8 cellular contexts compared by ENCODE assay signal in the genomic region with DNA sequence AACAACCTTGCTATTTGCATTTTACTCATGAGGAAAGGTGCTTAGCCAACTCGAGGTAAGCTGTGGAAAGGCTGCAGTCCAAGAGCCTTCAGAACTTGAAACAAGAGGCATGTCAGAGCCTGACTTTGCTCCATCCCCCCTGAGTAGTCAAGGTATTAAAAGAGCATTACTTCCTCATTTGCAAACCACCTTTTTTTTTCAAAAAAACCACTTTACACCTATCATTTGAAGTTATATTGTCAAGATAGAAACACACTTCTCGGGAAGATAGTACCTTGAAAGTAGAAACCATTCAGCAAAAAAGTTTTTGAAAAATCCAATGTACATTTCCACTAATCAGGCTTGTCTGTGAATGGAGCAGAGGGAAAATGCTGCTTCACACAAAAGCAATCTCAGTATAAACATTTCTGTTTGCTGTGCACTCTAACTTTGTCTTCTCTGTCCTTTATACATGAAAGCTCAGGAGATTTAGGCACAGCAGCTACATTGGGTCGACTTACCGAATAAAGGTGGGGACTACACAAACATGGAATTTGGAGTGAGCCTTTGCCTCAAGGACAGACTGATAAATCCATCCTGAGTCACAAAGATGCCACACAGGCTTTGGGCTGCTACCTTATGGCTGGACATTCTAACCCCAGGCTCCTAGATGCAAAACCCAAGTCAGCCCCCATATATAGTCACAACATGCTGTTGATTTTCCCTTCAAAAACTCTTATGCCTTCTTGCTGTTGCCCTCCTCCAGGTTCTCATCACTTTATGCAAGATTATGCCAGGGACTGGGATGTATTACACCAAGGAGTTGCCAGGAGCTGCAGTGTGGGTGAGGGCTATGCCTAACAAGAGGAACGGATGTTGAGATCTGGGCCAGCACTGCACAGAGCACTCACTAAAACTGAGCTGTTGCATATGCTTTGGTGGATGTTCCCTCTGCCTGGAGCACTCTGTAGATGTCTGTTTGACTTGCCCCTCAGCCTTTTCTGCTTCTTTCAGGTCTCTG. TPM values are rescaled to one million over a fixed set of nuclear protein-coding genes. Genes with fewer than 3 reads are reported as not detected.
DNase-seq lines count a peak whose midpoint lies in the region; ATAC-seq and TF ChIP-seq lines count a peak whose summit lies in the region.

No MANE protein-coding gene starts in this region.

- TF ChIP-seq CTCF in GM20000 (IDR thresholded peaks at IDR 0.05; ENCODE audit: extremely low read depth, missing control alignments): no peak
- TF ChIP-seq CTCF in body of pancreas (IDR thresholded peaks at IDR 0.05): no peak
- TF ChIP-seq CTCF in uterus (IDR thresholded peaks at IDR 0.05): no peak
- no peak for TF ChIP-seq CTCF in nephron progenitor cell (IDR thresholded peaks at IDR 0.05)

- H3K27me3 Mint-ChIP-seq in CD8-positive, alpha-beta memory T cell: no peaks in the 10 kb centered on the region
- H3K27me3 Mint-ChIP-seq in nephron progenitor cell (ENCODE audit: low read depth, poor library complexity): no peaks in the 10 kb centered on the region

- H3K4me1 Mint-ChIP-seq in CD8-positive, alpha-beta memory T cell: peaks cover 87 to 97% (median 96%) of the 10 kb centered on the region in 3 donors
- peaks cover 77% of the 10 kb centered on the region for H3K4me1 Mint-ChIP-seq in nephron progenitor cell

- H3K9me3 Mint-ChIP-seq in CD8-positive, alpha-beta memory T cell: peaks cover 0 to 4% (median 0%) of the 10 kb centered on the region in 5 donors
- H3K9me3 Mint-ChIP-seq in nephron progenitor cell: peaks cover 5% of the 10 kb centered on the region

- POLR2A ChIA-PET in CD8-positive, alpha-beta memory T cell (lab: Charles Lee): interaction anchor here (0.6 to 3.8 kb wide), 9 partner anchors 9 to 45 kb away, joined by 3 to 30 read pairs (median 4); no protein-coding TSS in a partner anchor

- 66 to 72% methylated on average over 5 of the region's 5 CpGs for WGBS in body of pancreas, 2 donors

- peaks cover 0 to 5% (median 2%) of the 10 kb centered on the region in 3 donors for H3K36me3 Mint-ChIP-seq in CD8-positive, alpha-beta memory T cell
- H3K36me3 Mint-ChIP-seq in nephron progenitor cell (ENCODE audit: low read depth): no peaks in the 10 kb centered on the region

- no peaks in the 10 kb centered on the region for H3K9me3 ChIP-seq in CD8-positive, alpha-beta memory T cell (ENCODE audit: low read length)
- H3K9me3 ChIP-seq in body of pancreas (no peaks in the 10 kb centered on the region), uterus (no peaks in the 10 kb centered on the region)

- H3K4me3 ChIP-seq in CD8-positive, alpha-beta memory T cell (ENCODE audit: low read length): peak overlapping the region; percentile 40
- H3K4me3 ChIP-seq in body of pancreas (no peak overlapping the region), uterus (no peak overlapping the region)

- H3K4me1 ChIP-seq in CD8-positive, alpha-beta memory T cell (ENCODE audit: insufficient read depth, low read length): peaks cover 97% of the 10 kb centered on the region
- H3K4me1 ChIP-seq in body of pancreas (peaks cover 4% of the 10 kb centered on the region), uterus (peaks cover 0 to 11% of the 10 kb centered on the region in 2 donors)

- DNase-seq in CD8-positive, alpha-beta memory T cell: peak in 3 of 5 donors; percentile 57 to 73 (median 61)
- DNase-seq in GM20000 (ENCODE audit: low spot score) (peak; percentile 31), body of pancreas (no peak), GM19238 (ENCODE audit: insufficient read length, low spot score) (no peak), uterus (no peak), nephron progenitor cell (no peak)

- H3K36me3 ChIP-seq in CD8-positive, alpha-beta memory T cell (ENCODE audit: insufficient read depth, low read length): no peaks in the 10 kb centered on the region
- no peaks in the 10 kb centered on the region for H3K36me3 ChIP-seq in body of pancreas (replicated peaks in 1 of 2; ENCODE audit: insufficient read depth in 1 of 2, low read depth in 2 of 2)
- H3K36me3 ChIP-seq in uterus: no peaks in the 10 kb centered on the region

- peak overlapping the region; percentile 36 to 84 (median 76) for H3K4me3 Mint-ChIP-seq in CD8-positive, alpha-beta memory T cell
- no peak overlapping the region for H3K4me3 Mint-ChIP-seq in nephron progenitor cell

- TF ChIP-seq POLR2A in body of pancreas (IDR thresholded peaks at IDR 0.05): no peak
- TF ChIP-seq POLR2A in uterus (IDR thresholded peaks at IDR 0.05): no peak

- intact Hi-C loops in body of pancreas (cut with DNase I): no loop called here
- intact Hi-C loops in uterus (cut with DNase I; ENCODE audit: low total_unique reads): no loop called here

- peak overlapping the region; percentile 40 for H3K27ac ChIP-seq in CD8-positive, alpha-beta memory T cell (ENCODE audit: low read depth, low read length)
- H3K27ac ChIP-seq in body of pancreas: no peak overlapping the region
- H3K27ac ChIP-seq in uterus: peak overlapping the region in 1 of 2 donors; percentile 19

- H3K27me3 ChIP-seq in CD8-positive, alpha-beta memory T cell (ENCODE audit: insufficient read depth, low read length, poor library complexity, severe bottlenecking): no peaks in the 10 kb centered on the region
- H3K27me3 ChIP-seq in body of pancreas (no peaks in the 10 kb centered on the region), uterus (no peaks in the 10 kb centered on the region)

- H3K27ac Mint-ChIP-seq in CD8-positive, alpha-beta memory T cell: peak overlapping the region; percentile 76 to 100 (median 92)
- no peak overlapping the region for H3K27ac Mint-ChIP-seq in nephron progenitor cell

- CTCF ChIA-PET in CD8-positive, alpha-beta memory T cell (lab: Charles Lee): interaction anchor here (1.0 to 2.4 kb wide), 6 partner anchors 8 to 69 kb away, joined by 3 to 6 read pairs (median 4); no protein-coding TSS in a partner anchor

- peak; percentile 70 for ATAC-seq in HG03469 (IDR thresholded peaks at IDR 0.05; ENCODE audit: unreplicated experiment)
- peak; percentile 45 for ATAC-seq in esophagus mucosa
- ATAC-seq in body of pancreas: no peak

RNA-seq across cellular contexts. Expression of a gene that starts 41.4 kb away (rescaled TPM):
- 10 to 100 TPM; 58.0 to 61.5 TPM for total RNA-seq in CD8-positive, alpha-beta memory T cell
- polyA plus RNA-seq in CD8-positive, alpha-beta memory T cell: 70.8 TPM
- 28.5 TPM for total RNA-seq in esophagus mucosa
- total RNA-seq in body of pancreas: 10 to 100 TPM; 37.4 to 39.9 TPM
- 10 to 100 TPM; 27.4 to 96.8 (median 58.0) TPM for total RNA-seq in uterus

Comparison
In these comparisons a context has a peak if more than half of its experiments do, and no peak if none do; other contexts are left out.
1. DNase-seq: peak in CD8-positive, alpha-beta memory T cell (3 of 5) and GM20000 (single experiment); none in body of pancreas (0 of 4), GM19238 (single experiment), uterus (0 of 2) and nephron progenitor cell (single experiment).